ENCODE assay signal across 9 cellular contexts in genomic region chr21:37338671-37339526, GRCh38. TPM values are rescaled to one million over a fixed set of nuclear protein-coding genes. Genes with fewer than 3 reads are reported as not detected.
DNase-seq lines count a peak whose midpoint lies in the region; ATAC-seq and TF ChIP-seq lines count a peak whose summit lies in the region.
"Had no signal": no experiment of that assay in that cellular context is flagged by ENCODE, and none has a peak within 500 bp of the region (broad histone marks: within the 10 kb centered on the region; RNA-seq: fewer than 3 reads in every experiment).

No MANE protein-coding gene starts in this region.

- H3K27me3 Mint-ChIP-seq in T-helper 2 cell treated with Interferon-gamma antibody and Interleukin-4, amounts not matched to agents 5 μg/mL and 100 μg/mL, for 36 hours (ENCODE audit: low read depth) = no peaks in the 10 kb centered on the region
- H3K27me3 Mint-ChIP-seq: stimulated activated naive B cell treated with anti-CD40 and anti-IgM and Interleukin-4, amounts not matched to agents 10 μg/mL and 1 μg/mL and 100 μg/mL, for 72 hours had no signal

- in situ Hi-C loops in KBM-7 (cut with MboI; ENCODE audit: low pct_unique_long_range_greater_than_20kb, low sequenced_read_pairs) = no loop called here

- no peak for TF ChIP-seq CTCF in coronary artery (IDR thresholded peaks at IDR 0.05)

- peak overlapping the region; percentile 51 for H3K4me3 ChIP-seq in coronary artery

- H3K4me1 Mint-ChIP-seq in T-helper 2 cell treated with Interferon-gamma antibody and Interleukin-4, amounts not matched to agents 5 μg/mL and 100 μg/mL, for 36 hours (ENCODE audit: low read depth) = no peaks in the 10 kb centered on the region

- DNase-seq in AG08396 (ENCODE audit: low spot score) = peak; percentile 85
- peak; percentile 29 for DNase-seq in KBM-7
- DNase-seq in coronary artery (ENCODE audit: low spot score) = peak; percentile 80
- DNase-seq in mucosa of gallbladder (ENCODE audit: low spot score) = peak; percentile 22
- no peak for DNase-seq in T-helper 2 cell treated with Interferon-gamma antibody and Interleukin-4, amounts not matched to agents 5 μg/mL and 100 μg/mL, for 36 hours (ENCODE audit: low spot score)
- DNase-seq in effector CD8-positive, alpha-beta T cell (lab: John Stamatoyannopoulos, UW) = no peak
- no peak for DNase-seq in GM19238 (ENCODE audit: insufficient read length, low spot score)
- DNase-seq: stimulated activated naive B cell treated with anti-CD40 and anti-IgM and Interleukin-4, amounts not matched to agents 10 μg/mL and 1 μg/mL and 100 μg/mL, for 72 hours had no signal

- H3K4me3 Mint-ChIP-seq in T-helper 2 cell treated with Interferon-gamma antibody and Interleukin-4, amounts not matched to agents 5 μg/mL and 100 μg/mL, for 36 hours = no peak overlapping the region
- H3K4me3 Mint-ChIP-seq: stimulated activated naive B cell treated with anti-CD40 and anti-IgM and Interleukin-4, amounts not matched to agents 10 μg/mL and 1 μg/mL and 100 μg/mL, for 72 hours had no signal

- no peaks in the 10 kb centered on the region for H3K36me3 Mint-ChIP-seq in T-helper 2 cell treated with Interferon-gamma antibody and Interleukin-4, amounts not matched to agents 5 μg/mL and 100 μg/mL, for 36 hours (ENCODE audit: low read depth)

- no peak for ATAC-seq in GM21717 (IDR thresholded peaks at IDR 0.05; ENCODE audit: unreplicated experiment)
- ATAC-seq: stimulated activated naive B cell treated with anti-CD40 and anti-IgM and Interleukin-4, amounts not matched to agents 10 μg/mL and 1 μg/mL and 100 μg/mL, for 72 hours had no signal

- H3K27ac Mint-ChIP-seq in T-helper 2 cell treated with Interferon-gamma antibody and Interleukin-4, amounts not matched to agents 5 μg/mL and 100 μg/mL, for 36 hours = no peak overlapping the region
- H3K27ac Mint-ChIP-seq: stimulated activated naive B cell treated with anti-CD40 and anti-IgM and Interleukin-4, amounts not matched to agents 10 μg/mL and 1 μg/mL and 100 μg/mL, for 72 hours had no signal

- H3K9me3 Mint-ChIP-seq in T-helper 2 cell treated with Interferon-gamma antibody and Interleukin-4, amounts not matched to agents 5 μg/mL and 100 μg/mL, for 36 hours = peaks cover 4% of the 10 kb centered on the region

- peak overlapping the region; percentile 75 to 88 for H3K27ac ChIP-seq in coronary artery

RNA-seq across cellular contexts. Expression of gene DYRK1A, which starts 27.7 kb away (rescaled TPM):
- 70.2 TPM for total RNA-seq in mucosa of gallbladder

Comparison
In these comparisons a context has a peak if more than half of its experiments do, and no peak if none do; other contexts are left out.
1. DNase-seq: peak in AG08396 (single experiment), KBM-7 (single experiment), coronary artery (single experiment) and mucosa of gallbladder (single experiment); none in T-helper 2 cell treated with Interferon-gamma antibody and Interleukin-4, amounts not matched to agents 5 μg/mL and 100 μg/mL, for 36 hours (single experiment), effector CD8-positive, alpha-beta T cell (single experiment) and GM19238 (single experiment).